In the genomic region with DNA sequence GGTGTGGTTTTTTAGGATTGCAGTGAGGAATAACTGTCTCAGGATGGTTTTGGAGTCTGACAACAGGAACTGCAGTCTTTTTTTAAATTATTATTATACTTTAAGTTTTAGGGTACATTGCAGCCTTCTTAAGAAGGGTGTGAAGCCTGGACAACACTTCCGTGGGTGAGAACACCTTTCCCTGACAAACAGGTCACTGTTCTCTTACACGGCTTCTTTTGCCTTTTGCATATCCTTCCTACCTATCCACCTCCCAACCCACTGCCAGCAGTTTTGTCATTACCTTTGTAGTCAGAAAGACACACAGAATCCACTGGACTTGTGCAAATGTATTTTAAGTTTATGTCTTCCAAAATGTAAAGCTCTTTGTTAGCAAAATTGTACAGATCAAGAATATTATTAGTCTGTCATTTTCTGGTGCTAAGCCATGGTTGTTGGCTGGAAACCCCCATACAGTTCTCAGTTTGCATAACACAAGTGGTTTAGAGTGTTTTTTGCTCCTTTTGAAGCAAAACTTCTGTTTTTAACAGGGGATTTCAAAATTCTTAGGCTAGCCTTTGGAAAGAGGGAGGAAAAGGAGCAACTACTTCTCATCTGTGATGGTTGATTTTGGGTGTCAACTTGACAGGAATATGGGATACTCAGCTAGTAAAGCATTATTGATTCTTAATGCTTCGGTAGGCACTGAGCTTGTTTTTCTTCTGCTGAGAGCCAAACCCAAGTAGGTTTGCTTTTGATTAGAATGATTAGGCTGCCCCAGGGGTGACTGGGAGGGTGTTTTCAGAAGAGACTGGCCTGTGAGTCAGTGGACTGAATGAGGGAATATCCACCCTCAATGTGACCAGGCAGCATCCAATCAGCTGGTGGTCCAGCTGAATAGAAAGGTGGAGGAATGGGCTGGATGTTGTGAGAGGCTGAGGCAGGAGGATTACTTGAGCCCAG, we compare ENCODE assay signal across 13 cellular contexts. TPM values are rescaled to one million over a fixed set of nuclear protein-coding genes. Genes with fewer than 3 reads are reported as not detected.
A peak's percentile ranks its signal among the peaks of the same experiment; 100 is the strongest.
DNase-seq lines count a peak whose midpoint lies in the region; ATAC-seq, FAIRE-seq and TF ChIP-seq lines count a peak whose summit lies in the region.
"Had no signal": no experiment of that assay in that cellular context is flagged by ENCODE, and none has a peak within 500 bp of the region (broad histone marks: within the 10 kb centered on the region; RNA-seq: fewer than 3 reads in every experiment).

No MANE protein-coding gene starts in this region.

- no peak for TF ChIP-seq POLR2A in erythroblast (IDR thresholded peaks at IDR 0.05; ENCODE audit: low read length)

- in situ Hi-C loops in GM13977 (cut with MboI; ENCODE audit: low pct_unique_long_range_greater_than_20kb, low sequenced_read_pairs, unreplicated experiment): no loop called here

- ATAC-seq in GM19467 (IDR thresholded peaks at IDR 0.05; ENCODE audit: unreplicated experiment): peak; percentile 53
- ATAC-seq in HG02938 (IDR thresholded peaks at IDR 0.05; ENCODE audit: unreplicated experiment): peak; percentile 67
- ATAC-seq: K562 had no signal

- BruUV-seq in Caco-2 (replicated peaks; lab: Mats Ljungman, UMichigan): no TSS peak

- no peaks in the 10 kb centered on the region for H3K27me3 ChIP-seq in bronchial epithelial cell (ENCODE audit: control insufficient read depth, insufficient read depth, low read length)
- H3K27me3 ChIP-seq in Caco-2 (replicated peaks; ENCODE audit: control insufficient read depth, insufficient read depth, low read length): no peaks in the 10 kb centered on the region; the same call in 1 of the 2 replicates
- H3K27me3 ChIP-seq: neural progenitor cell had no signal

- DNase-seq in GM13977 (ENCODE audit: low spot score) (peak; percentile 16), bronchial epithelial cell (ENCODE audit: low read depth) (peak; percentile 21), erythroblast (lab: John Stamatoyannopoulos, UW) (no peak), Caco-2 (no peak)
- no peak for DNase-seq in T-helper 2 cell treated with Interferon-gamma antibody and Interleukin-4, amounts not matched to agents 5 μg/mL and 100 μg/mL, for 36 hours (ENCODE audit: low spot score)
- no peak for DNase-seq in activated CD8-positive, alpha-beta memory T cell treated with anti-CD3 and anti-CD28 coated beads for 24 hours
- DNase-seq: WERI-Rb-1 had no signal

- H3K36me3 ChIP-seq in bronchial epithelial cell (ENCODE audit: control insufficient read depth, insufficient read depth, low read length) (no peaks in the 10 kb centered on the region), Caco-2 (ENCODE audit: control insufficient read depth, insufficient read depth, low read length) (no peaks in the 10 kb centered on the region)
- H3K36me3 ChIP-seq: neural progenitor cell, WERI-Rb-1 had no signal

- no peaks in the 10 kb centered on the region for H3K4me1 Mint-ChIP-seq in T-helper 2 cell treated with Interferon-gamma antibody and Interleukin-4, amounts not matched to agents 5 μg/mL and 100 μg/mL, for 36 hours (ENCODE audit: low read depth)
- no peaks in the 10 kb centered on the region for H3K4me1 Mint-ChIP-seq in Caco-2 (ENCODE audit: low read depth, unreplicated experiment)
- H3K4me1 Mint-ChIP-seq: central memory CD8-positive, alpha-beta T cell; neural progenitor cell had no signal

- H3K27me3 Mint-ChIP-seq in T-helper 2 cell treated with Interferon-gamma antibody and Interleukin-4, amounts not matched to agents 5 μg/mL and 100 μg/mL, for 36 hours (ENCODE audit: low read depth): peaks cover 8% of the 10 kb centered on the region
- peaks cover 3% of the 10 kb centered on the region for H3K27me3 Mint-ChIP-seq in Caco-2 (ENCODE audit: insufficient read depth, unreplicated experiment)
- H3K27me3 Mint-ChIP-seq: stimulated activated naive CD8-positive, alpha-beta T cell treated with anti-CD3 and anti-CD28 coated beads, Interleukin-15, Interleukin-2, amounts not matched to agents 100 ng/mL and 50 ng/mL, for 24 hours had no signal

- H3K4me3 ChIP-seq in bronchial epithelial cell (ENCODE audit: low read depth, low read length) (no peak overlapping the region), Caco-2 (ENCODE audit: low read depth, low read length) (no peak overlapping the region)
- H3K4me3 ChIP-seq: K562, neural progenitor cell had no signal

- H3K9me3 Mint-ChIP-seq in T-helper 2 cell treated with Interferon-gamma antibody and Interleukin-4, amounts not matched to agents 5 μg/mL and 100 μg/mL, for 36 hours: no peaks in the 10 kb centered on the region
- no peaks in the 10 kb centered on the region for H3K9me3 Mint-ChIP-seq in Caco-2 (ENCODE audit: unreplicated experiment)
- H3K9me3 Mint-ChIP-seq: neural progenitor cell; stimulated activated naive CD8-positive, alpha-beta T cell treated with anti-CD3 and anti-CD28 coated beads, Interleukin-15, Interleukin-2, amounts not matched to agents 100 ng/mL and 50 ng/mL, for 24 hours had no signal

- CTCF ChIA-PET in Caco-2 (lab: Charles Lee): no interaction called here

- H3K4me3 Mint-ChIP-seq in T-helper 2 cell treated with Interferon-gamma antibody and Interleukin-4, amounts not matched to agents 5 μg/mL and 100 μg/mL, for 36 hours: no peak overlapping the region
- H3K4me3 Mint-ChIP-seq in Caco-2 (ENCODE audit: unreplicated experiment): no peak overlapping the region
- H3K4me3 Mint-ChIP-seq: central memory CD8-positive, alpha-beta T cell; neural progenitor cell; stimulated activated naive CD8-positive, alpha-beta T cell treated with anti-CD3 and anti-CD28 coated beads, Interleukin-15, Interleukin-2, amounts not matched to agents 100 ng/mL and 50 ng/mL, for 24 hours had no signal

- intact Hi-C loops in Caco-2 (cut with micrococcal nuclease; ENCODE audit: unreplicated experiment): no loop called here

- no peaks in the 10 kb centered on the region for H3K9me3 ChIP-seq in Caco-2

- TF ChIP-seq CTCF in GM13977 (IDR thresholded peaks at IDR 0.05; ENCODE audit: extremely low read depth, insufficient read depth, missing control alignments) (no peak), bronchial epithelial cell (IDR thresholded peaks at IDR 0.05; ENCODE audit: insufficient read depth, low read length, severe bottlenecking) (no peak), Caco-2 (IDR thresholded peaks at IDR 0.05; ENCODE audit: insufficient read depth in 1 of 2, low read depth in 1 of 2, low read length in 1 of 2, severe bottlenecking in 1 of 2, unreplicated experiment in 1 of 2) (no peak)

- H3K27ac Mint-ChIP-seq in T-helper 2 cell treated with Interferon-gamma antibody and Interleukin-4, amounts not matched to agents 5 μg/mL and 100 μg/mL, for 36 hours: no peak overlapping the region
- no peak overlapping the region for H3K27ac Mint-ChIP-seq in Caco-2 (ENCODE audit: unreplicated experiment)
- H3K27ac Mint-ChIP-seq: neural progenitor cell; stimulated activated naive CD8-positive, alpha-beta T cell treated with anti-CD3 and anti-CD28 coated beads, Interleukin-15, Interleukin-2, amounts not matched to agents 100 ng/mL and 50 ng/mL, for 24 hours had no signal

- H3K36me3 Mint-ChIP-seq in T-helper 2 cell treated with Interferon-gamma antibody and Interleukin-4, amounts not matched to agents 5 μg/mL and 100 μg/mL, for 36 hours (ENCODE audit: low read depth): no peaks in the 10 kb centered on the region
- no peaks in the 10 kb centered on the region for H3K36me3 Mint-ChIP-seq in Caco-2 (ENCODE audit: insufficient read depth, unreplicated experiment)
- H3K36me3 Mint-ChIP-seq: neural progenitor cell had no signal

- H3K4me1 ChIP-seq in Caco-2: no peaks in the 10 kb centered on the region
- H3K4me1 ChIP-seq: neural progenitor cell had no signal

- POLR2A ChIA-PET in Caco-2 (lab: Charles Lee): no interaction called here

- no peak for FAIRE-seq in bronchial epithelial cell (lab: Jason Lieb, UNC)
- FAIRE-seq: K562 had no signal

RNA-seq across cellular contexts. Expression of gene KLHL2, which starts 29.4 kb away (rescaled TPM):
- total RNA-seq in bronchial epithelial cell (49.2 and 52.6 TPM in 2 replicates), Caco-2 (2022) (14.5 and 15.9 TPM in 2 replicates)

Comparison
In these comparisons a context has a peak if more than half of its experiments do, and no peak if none do; other contexts are left out.
1. DNase-seq: peak in GM13977 (single experiment) and bronchial epithelial cell (single experiment); none in T-helper 2 cell treated with Interferon-gamma antibody and Interleukin-4, amounts not matched to agents 5 μg/mL and 100 μg/mL, for 36 hours (single experiment), activated CD8-positive, alpha-beta memory T cell treated with anti-CD3 and anti-CD28 coated beads for 24 hours (single experiment), erythroblast (0 of 2) and Caco-2 (0 of 2).